8 cellular contexts compared by ENCODE assay signal in genomic region chr2:216555274-216555673, GRCh38. TPM values are rescaled to one million over a fixed set of nuclear protein-coding genes. Genes with fewer than 3 reads are reported as not detected.
DNase-seq lines count a peak whose midpoint lies in the region; ATAC-seq and TF ChIP-seq lines count a peak whose summit lies in the region.

No MANE protein-coding gene starts in this region.

- no peak overlapping the region for H3K4me2 ChIP-seq in osteoblast (ENCODE audit: insufficient read depth, low read length)

- no peak for TF ChIP-seq CTCF in epithelial cell of esophagus (IDR thresholded peaks at IDR 0.05; ENCODE audit: insufficient read depth, low read depth, low read length, missing control alignments)
- TF ChIP-seq CTCF in osteoblast (IDR thresholded peaks at IDR 0.05; ENCODE audit: extremely low read depth, low read depth, low read length) = no peak

- H4K20me1 ChIP-seq in osteoblast (ENCODE audit: insufficient read depth, low read length) = no peaks in the 10 kb centered on the region

- H3K27ac ChIP-seq in osteoblast (ENCODE audit: low read depth, low read length) = peak overlapping the region; percentile 66

- peak; percentile 81 for DNase-seq in DMS79 (lab: John Stamatoyannopoulos, UW)
- peak; percentile 63 for DNase-seq in NCI-H2196 treated with DMSO at 0.1 percent for 48 hours (lab: John Stamatoyannopoulos, UW; ENCODE audit: unreplicated experiment)
- DNase-seq in epithelial cell of esophagus (ENCODE audit: low read depth) = peak; percentile 39
- peak; percentile 84 for DNase-seq in osteoblast (ENCODE audit: insufficient read length, low spot score, missing footprints)
- DNase-seq in GM19238 (ENCODE audit: insufficient read length, low spot score) = no peak
- no peak for DNase-seq in stimulated activated naive CD4-positive, alpha-beta T cell (lab: John Stamatoyannopoulos, UW)
- DNase-seq in activated naive CD4-positive, alpha-beta T cell (lab: John Stamatoyannopoulos, UW) = no peak

- H3K27me3 ChIP-seq in osteoblast (ENCODE audit: insufficient read depth, low read length) = no peaks in the 10 kb centered on the region

- no peaks in the 10 kb centered on the region for H3K79me2 ChIP-seq in osteoblast (ENCODE audit: insufficient read depth, low read length)

- no peaks in the 10 kb centered on the region for H3K36me3 ChIP-seq in osteoblast (ENCODE audit: insufficient read depth, low read length)

- peaks cover 83% of the 10 kb centered on the region for H3K4me1 ChIP-seq in osteoblast (ENCODE audit: insufficient read depth, low read length)

- no peak overlapping the region for H3K4me3 ChIP-seq in epithelial cell of esophagus (ENCODE audit: low read length)
- no peak overlapping the region for H3K4me3 ChIP-seq in osteoblast (ENCODE audit: insufficient read depth, low read length)

- H2AFZ ChIP-seq in osteoblast (ENCODE audit: low read length) = no peak overlapping the region

- ATAC-seq in HG02798 (IDR thresholded peaks at IDR 0.05; ENCODE audit: poor library complexity, unreplicated experiment) = no peak

- H3K9me3 ChIP-seq in osteoblast (ENCODE audit: low read depth, low read length) = no peaks in the 10 kb centered on the region

RNA-seq across cellular contexts. Expression of gene RPL37A, which starts 56.6 kb away (rescaled TPM):
- 869 and 994 TPM in 2 replicates for total RNA-seq in osteoblast

Comparison
In these comparisons a context has a peak if more than half of its experiments do, and no peak if none do; other contexts are left out.
1. DNase-seq: peak in DMS79 (single experiment), NCI-H2196 treated with DMSO at 0.1 percent for 48 hours (single experiment), epithelial cell of esophagus (single experiment) and osteoblast (single experiment); none in GM19238 (single experiment), stimulated activated naive CD4-positive, alpha-beta T cell (0 of 6) and activated naive CD4-positive, alpha-beta T cell (0 of 4).